ENCODE assay signal across 23 cellular contexts in genomic region chr9:95641591-95641990, GRCh38.
A peak's percentile ranks its signal among the peaks of the same experiment; 100 is the strongest.
DNase-seq lines count a peak whose midpoint lies in the region.
"Had no signal": no experiment of that assay in that cellular context is flagged by ENCODE, and none has a peak within 500 bp of the region (broad histone marks: within the 10 kb centered on the region; RNA-seq: fewer than 3 reads in every experiment).

No MANE protein-coding gene starts in this region.

- H3K27ac Mint-ChIP-seq in CD8-positive, alpha-beta memory T cell: no peak overlapping the region
- H3K27ac Mint-ChIP-seq: activated CD4-positive, alpha-beta memory T cell treated with anti-CD3 and anti-CD28 coated beads, Interleukin-2, amount 10 ng/mL, durations not matched to agents 7 days and 5 days; activated naive CD8-positive, alpha-beta T cell; brain; dendritic cell treated with granulocyte-macrophage colony-stimulating factor and Interleukin-4, amounts not matched to agents 40 ng/mL and 50 ng/mL, for 4 days; stimulated activated memory B cell treated with anti-CD40 and anti-IgM and Interleukin-4, amounts not matched to agents 10 μg/mL and 1 μg/mL and 100 μg/mL, for 72 hours; WTC11 had no signal

- H3K4me3 ChIP-seq in CD8-positive, alpha-beta memory T cell (ENCODE audit: low read length): no peak overlapping the region
- H3K4me3 ChIP-seq: BLaER1 treated with 17β-estradiol and CSF1 and Interleukin-3, amounts not matched to agents 10 nM and 100 nM; psoas muscle had no signal

- H3K36me3 ChIP-seq in CD8-positive, alpha-beta memory T cell (ENCODE audit: insufficient read depth, low read length): no peaks in the 10 kb centered on the region
- H3K36me3 ChIP-seq: BLaER1 treated with 17β-estradiol and CSF1 and Interleukin-3, amounts not matched to agents 10 nM and 100 nM had no signal

- peaks cover 0 to 10% (median 0%) of the 10 kb centered on the region in 3 donors for H3K36me3 Mint-ChIP-seq in CD8-positive, alpha-beta memory T cell
- H3K36me3 Mint-ChIP-seq: activated naive CD8-positive, alpha-beta T cell; brain; stimulated activated memory B cell treated with anti-CD40 and anti-IgM and Interleukin-4, amounts not matched to agents 10 μg/mL and 1 μg/mL and 100 μg/mL, for 72 hours; WTC11 had no signal

- H3K9me3 ChIP-seq in CD8-positive, alpha-beta memory T cell (ENCODE audit: low read length): no peaks in the 10 kb centered on the region
- H3K9me3 ChIP-seq: psoas muscle had no signal

- intact Hi-C loops in posterior vena cava (cut with DNase I): no loop called here

- no peaks in the 10 kb centered on the region for H3K4me1 Mint-ChIP-seq in CD8-positive, alpha-beta memory T cell
- H3K4me1 Mint-ChIP-seq: activated CD4-positive, alpha-beta memory T cell treated with anti-CD3 and anti-CD28 coated beads, Interleukin-2, amount 10 ng/mL, durations not matched to agents 7 days and 5 days; stimulated activated memory B cell treated with anti-CD40 and anti-IgM and Interleukin-4, amounts not matched to agents 10 μg/mL and 1 μg/mL and 100 μg/mL, for 72 hours; WTC11 had no signal

- no peak overlapping the region for H3K27ac ChIP-seq in CD8-positive, alpha-beta memory T cell (ENCODE audit: low read depth, low read length)
- H3K27ac ChIP-seq: BLaER1 treated with 17β-estradiol and CSF1 and Interleukin-3, amounts not matched to agents 10 nM and 100 nM; psoas muscle had no signal

- peaks cover 4 to 9% (median 8%) of the 10 kb centered on the region in 5 donors for H3K9me3 Mint-ChIP-seq in CD8-positive, alpha-beta memory T cell
- H3K9me3 Mint-ChIP-seq: activated CD4-positive, alpha-beta memory T cell treated with anti-CD3 and anti-CD28 coated beads, Interleukin-2, amount 10 ng/mL, durations not matched to agents 7 days and 5 days; dendritic cell treated with granulocyte-macrophage colony-stimulating factor and Interleukin-4, amounts not matched to agents 40 ng/mL and 50 ng/mL, for 4 days had no signal

- peak; percentile 15 for DNase-seq in NCI-H1436 (lab: John Stamatoyannopoulos, UW)
- no peak for DNase-seq in NCI-H1436 treated with DMSO at 0.1 percent for 48 hours (lab: John Stamatoyannopoulos, UW)
- peak; percentile 36 for DNase-seq in NAMALWA (ENCODE audit: low spot score)
- DNase-seq in RPMI7951 (ENCODE audit: low read depth): peak; percentile 23
- DNase-seq in iris pigment epithelial cell (ENCODE audit: low read depth): peak; percentile 7
- no peak for DNase-seq in posterior vena cava (ENCODE audit: low spot score)
- no peak for DNase-seq in NCI-H2227 treated with DMSO at 0.1 percent for 48 hours (lab: John Stamatoyannopoulos, UW)
- no peak for DNase-seq in CD8-positive, alpha-beta memory T cell
- DNase-seq: 8988T; activated CD4-positive, alpha-beta memory T cell treated with anti-CD3 and anti-CD28 coated beads, Interleukin-2, amount 10 ng/mL, durations not matched to agents 7 days and 5 days; activated T-cell treated with anti-CD3 and anti-CD28 coated beads, Interleukin-2, amount 50 U/mL, for 48 hours; islet precursor cell; NCI-H1417 treated with DMSO at 0.1 percent for 48 hours; psoas muscle; T-helper 2 cell; trophoblast cell had no signal

- POLR2A ChIA-PET in CD8-positive, alpha-beta memory T cell (lab: Charles Lee): no interaction called here

- no peak overlapping the region for H3K4me3 Mint-ChIP-seq in CD8-positive, alpha-beta memory T cell
- H3K4me3 Mint-ChIP-seq: activated CD4-positive, alpha-beta memory T cell treated with anti-CD3 and anti-CD28 coated beads, Interleukin-2, amount 10 ng/mL, durations not matched to agents 7 days and 5 days; activated naive CD8-positive, alpha-beta T cell; brain; dendritic cell treated with granulocyte-macrophage colony-stimulating factor and Interleukin-4, amounts not matched to agents 40 ng/mL and 50 ng/mL, for 4 days; nephron; stimulated activated memory B cell treated with anti-CD40 and anti-IgM and Interleukin-4, amounts not matched to agents 10 μg/mL and 1 μg/mL and 100 μg/mL, for 72 hours; WTC11 had no signal

- CTCF ChIA-PET in CD8-positive, alpha-beta memory T cell (lab: Charles Lee): no interaction called here

- H3K4me1 ChIP-seq in CD8-positive, alpha-beta memory T cell (ENCODE audit: insufficient read depth, low read length): no peaks in the 10 kb centered on the region
- H3K4me1 ChIP-seq: psoas muscle had no signal

- H3K27me3 Mint-ChIP-seq in CD8-positive, alpha-beta memory T cell: peaks cover 4 to 23% of the 10 kb centered on the region in 2 donors
- H3K27me3 Mint-ChIP-seq: activated naive CD8-positive, alpha-beta T cell had no signal

- H3K27me3 ChIP-seq in CD8-positive, alpha-beta memory T cell (ENCODE audit: insufficient read depth, low read length, poor library complexity, severe bottlenecking): no peaks in the 10 kb centered on the region
- H3K27me3 ChIP-seq: BLaER1 treated with 17β-estradiol and CSF1 and Interleukin-3, amounts not matched to agents 10 nM and 100 nM had no signal

Comparison
In these comparisons a context has a peak if more than half of its experiments do, and no peak if none do; other contexts are left out.
1. DNase-seq: peak in NCI-H1436 (single experiment), NAMALWA (single experiment), RPMI7951 (single experiment) and iris pigment epithelial cell (single experiment); none in NCI-H1436 treated with DMSO at 0.1 percent for 48 hours (single experiment), posterior vena cava (single experiment), NCI-H2227 treated with DMSO at 0.1 percent for 48 hours (single experiment) and CD8-positive, alpha-beta memory T cell (0 of 5).